In genomic region chr18:62325806-62326645, GRCh38 we compare ENCODE assay signal across 8 cellular contexts. TPM values are rescaled to one million over a fixed set of nuclear protein-coding genes. Genes with fewer than 3 reads are reported as not detected.
A peak's percentile ranks its signal among the peaks of the same experiment; 100 is the strongest.
DNase-seq lines count a peak whose midpoint lies in the region; ATAC-seq and TF ChIP-seq lines count a peak whose summit lies in the region.

No MANE protein-coding gene starts in this region.

- H3K27ac ChIP-seq in right atrium auricular region, result no peak overlapping the region

- ATAC-seq in GM18907 (IDR thresholded peaks at IDR 0.05; ENCODE audit: unreplicated experiment), result peak; percentile 27
- no peak for ATAC-seq in HG03175 (IDR thresholded peaks at IDR 0.05; ENCODE audit: unreplicated experiment)
- no peak for ATAC-seq in GM18873 (IDR thresholded peaks at IDR 0.05; ENCODE audit: low FRiP score, unreplicated experiment)

- TF ChIP-seq CTCF in AG10803 (conservative IDR thresholded peaks at IDR 0.05; ENCODE audit: low read length) (no peak), right atrium auricular region (IDR thresholded peaks at IDR 0.05) (no peak)

- H3K27me3 ChIP-seq in right atrium auricular region, result peaks cover 4 to 23% of the 10 kb centered on the region in 2 donors

- peak; percentile 1 for DNase-seq in AG10803 (ENCODE audit: low read depth)
- DNase-seq in NCI-H1092 (lab: John Stamatoyannopoulos, UW), result peak; percentile 28
- peak; percentile 19 for DNase-seq in activated naive CD4-positive, alpha-beta T cell treated with Interleukin-2 at 50 U/mL for 16 hours
- no peak for DNase-seq in right atrium auricular region (ENCODE audit: low spot score)
- DNase-seq in skeletal muscle cell (ENCODE audit: low read depth), result no peak

- H3K4me3 ChIP-seq in AG10803 (ENCODE audit: low read length) (peak overlapping the region; percentile 34), right atrium auricular region (peak overlapping the region; percentile 35 to 50), skeletal muscle cell (ENCODE audit: low read depth, low read length) (peak overlapping the region; percentile 44)

- H3K4me1 ChIP-seq in right atrium auricular region, result peaks cover 0 to 65% of the 10 kb centered on the region in 2 donors

- H3K9me3 ChIP-seq in right atrium auricular region, result no peaks in the 10 kb centered on the region

- no peaks in the 10 kb centered on the region for H3K36me3 ChIP-seq in right atrium auricular region

RNA-seq across cellular contexts. Expression of gene TNFRSF11A, which starts 0.9 kb away (rescaled TPM):
- 1 to 10 TPM in 1 of 2 donors, under 1 TPM in 1; 0.56 to 1.8 TPM for total RNA-seq in right atrium auricular region

Comparison
In these comparisons a context has a peak if more than half of its experiments do, and no peak if none do; other contexts are left out.
1. DNase-seq: peak in AG10803 (single experiment), NCI-H1092 (single experiment) and activated naive CD4-positive, alpha-beta T cell treated with Interleukin-2 at 50 U/mL for 16 hours (single experiment); none in right atrium auricular region (single experiment) and skeletal muscle cell (single experiment).
2. Peak in every context shown above with its lines, with median percentiles within 50 percentile points of each other: H3K4me3 ChIP-seq.